In the genomic region with DNA sequence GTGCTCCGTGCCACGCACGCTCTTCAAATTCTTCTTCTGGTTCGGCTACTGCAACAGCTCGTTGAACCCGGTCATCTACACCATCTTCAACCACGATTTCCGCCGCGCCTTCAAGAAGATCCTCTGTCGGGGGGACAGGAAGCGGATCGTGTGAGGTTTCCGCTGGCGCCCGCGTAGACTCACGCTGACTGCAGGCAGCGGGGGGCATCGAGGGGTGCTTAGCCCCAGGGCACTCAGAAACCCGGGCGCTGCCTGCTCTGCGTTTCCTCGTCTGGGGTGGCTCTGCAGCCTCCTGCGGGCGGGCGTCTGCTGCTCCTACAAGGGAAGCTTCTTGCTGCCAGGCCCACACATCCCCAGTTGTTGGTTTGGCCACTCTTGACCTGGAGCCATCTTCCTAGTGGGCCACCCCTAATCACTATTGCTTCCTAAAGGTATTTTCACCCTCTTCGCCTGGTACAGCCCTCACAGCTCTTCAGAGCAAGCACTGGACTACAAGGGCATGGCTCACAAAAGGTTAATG, we compare ENCODE assay signal across 21 cellular contexts. TPM values are rescaled to one million over a fixed set of nuclear protein-coding genes. Genes with fewer than 3 reads are reported as not detected.
DNase-seq lines count a peak whose midpoint lies in the region; ATAC-seq and TF ChIP-seq lines count a peak whose summit lies in the region.
"Had no signal": no experiment of that assay in that cellular context is flagged by ENCODE, and none has a peak within 500 bp of the region (broad histone marks: within the 10 kb centered on the region; RNA-seq: fewer than 3 reads in every experiment).

No MANE protein-coding gene starts in this region.

- no peaks in the 10 kb centered on the region for H3K9me3 Mint-ChIP-seq in activated CD4-positive, alpha-beta T cell treated with anti-CD3 and anti-CD28 coated beads, Interleukin-2, amount 10 ng/mL, durations not matched to agents 24 days and 14 days
- no peaks in the 10 kb centered on the region for H3K9me3 Mint-ChIP-seq in activated CD4-positive, alpha-beta T cell treated with anti-CD3 and anti-CD28 coated beads for 36 hours (ENCODE audit: low read depth)
- H3K9me3 Mint-ChIP-seq: activated T-helper 2 cell treated with anti-CD3 and anti-CD28 coated beads, Interferon-gamma antibody, Interleukin-2, Interleukin-4, amounts not matched to agents 10 μg/mL and 5 μg/mL and 100 μg/mL, durations not matched to agents 14 hours and 24 hours and 36 hours had no signal

- POLR2A ChIA-PET in activated CD4-positive, alpha-beta T cell treated with anti-CD3 and anti-CD28 coated beads for 36 hours (lab: Charles Lee): no interaction called here

- no peak for TF ChIP-seq POLR2A in sigmoid colon (IDR thresholded peaks at IDR 0.05)

- no peak overlapping the region for H3K9ac ChIP-seq in HUES64 (ENCODE audit: low read depth, low read length)

- peak overlapping the region; percentile 53 for H3K4me3 ChIP-seq in HUES64 (ENCODE audit: low read length)
- H3K4me3 ChIP-seq in sigmoid colon: peak overlapping the region in 3 of 4 donors; percentile 40 to 52 (median 51)
- H3K4me3 ChIP-seq: gastrocnemius medialis, Peyer's patch had no signal

- intact Hi-C loops in activated CD4-positive, alpha-beta T cell treated with anti-CD3 and anti-CD28 coated beads, Interleukin-2, amount 10 ng/mL, durations not matched to agents 24 days and 14 days (cut with micrococcal nuclease): loop anchor here (5.0 to 10.0 kb wide), 3 partner anchors 286 to 434 kb away; partner anchors contain the start of gene RBM20
- intact Hi-C loops in activated CD4-positive, alpha-beta T cell treated with anti-CD3 and anti-CD28 coated beads for 36 hours (cut with DNase I, micrococcal nuclease): loop anchor here (5.0 to 10.0 kb wide), 4 partner anchors 128 to 516 kb away; no protein-coding TSS in a partner anchor
- intact Hi-C loops in sigmoid colon (cut with DNase I): loop anchor here (5.0 kb wide), 1 partner anchor 518 kb away; no protein-coding TSS in a partner anchor

- peak; percentile 54 for DNase-seq in activated CD4-positive, alpha-beta T cell treated with anti-CD3 and anti-CD28 coated beads, Interleukin-2, amount 10 ng/mL, durations not matched to agents 24 days and 14 days
- no peak for DNase-seq in activated CD4-positive, alpha-beta T cell treated with anti-CD3 and anti-CD28 coated beads for 36 hours
- peak; percentile 7 for DNase-seq in iPS-NIHi11 (ENCODE audit: low spot score)
- DNase-seq in sigmoid colon: no peak
- no peak for DNase-seq in SHP77 treated with DMSO at 0.1 percent for 48 hours (lab: John Stamatoyannopoulos, UW)
- DNase-seq in HK-2 (ENCODE audit: unreplicated experiment): no peak
- no peak for DNase-seq in NCI-H748 treated with DMSO at 0.1 percent for 48 hours (lab: John Stamatoyannopoulos, UW)
- DNase-seq: COR-L47; gastrocnemius medialis; GOT3; Karpas-422; NCI-H146; NCI-H510A; Peyer's patch; stimulated activated CD4-positive, alpha-beta T cell treated with anti-CD3 and anti-CD28 coated beads, Interleukin-4, amount 100 ng/mL, for 4 hours; stimulated activated naive CD4-positive, alpha-beta T cell had no signal

- WGBS in HUES64: 90% methylated on average over 28 of the region's 28 CpGs
- WGBS in sigmoid colon, 2 donors: 79 to 92% methylated on average over 28 of the region's 28 CpGs

- CTCF ChIA-PET in activated CD4-positive, alpha-beta T cell treated with anti-CD3 and anti-CD28 coated beads for 36 hours (lab: Charles Lee): interaction anchor here (0.5 kb wide), 1 partner anchor 770 kb away, joined by 3 read pairs; no protein-coding TSS in a partner anchor

- peaks cover 51% of the 10 kb centered on the region for H3K27me3 Mint-ChIP-seq in activated CD4-positive, alpha-beta T cell treated with anti-CD3 and anti-CD28 coated beads, Interleukin-2, amount 10 ng/mL, durations not matched to agents 24 days and 14 days
- peaks cover 49% of the 10 kb centered on the region for H3K27me3 Mint-ChIP-seq in activated CD4-positive, alpha-beta T cell treated with anti-CD3 and anti-CD28 coated beads for 36 hours

- H3K4me1 Mint-ChIP-seq in activated CD4-positive, alpha-beta T cell treated with anti-CD3 and anti-CD28 coated beads, Interleukin-2, amount 10 ng/mL, durations not matched to agents 24 days and 14 days: peaks cover 7% of the 10 kb centered on the region
- H3K4me1 Mint-ChIP-seq in activated CD4-positive, alpha-beta T cell treated with anti-CD3 and anti-CD28 coated beads for 36 hours: peaks cover 9% of the 10 kb centered on the region

- H3K27ac Mint-ChIP-seq in activated CD4-positive, alpha-beta T cell treated with anti-CD3 and anti-CD28 coated beads, Interleukin-2, amount 10 ng/mL, durations not matched to agents 24 days and 14 days: no peak overlapping the region
- no peak overlapping the region for H3K27ac Mint-ChIP-seq in activated CD4-positive, alpha-beta T cell treated with anti-CD3 and anti-CD28 coated beads for 36 hours
- H3K27ac Mint-ChIP-seq: activated T-helper 2 cell treated with anti-CD3 and anti-CD28 coated beads, Interferon-gamma antibody, Interleukin-2, Interleukin-4, amounts not matched to agents 10 μg/mL and 5 μg/mL and 100 μg/mL, durations not matched to agents 14 hours and 24 hours and 36 hours had no signal

- peak overlapping the region; percentile 2 for H3K4me3 Mint-ChIP-seq in activated CD4-positive, alpha-beta T cell treated with anti-CD3 and anti-CD28 coated beads, Interleukin-2, amount 10 ng/mL, durations not matched to agents 24 days and 14 days
- no peak overlapping the region for H3K4me3 Mint-ChIP-seq in activated CD4-positive, alpha-beta T cell treated with anti-CD3 and anti-CD28 coated beads for 36 hours

- H3K4me1 ChIP-seq in HUES64 (ENCODE audit: insufficient read depth, low read length) (peaks cover 8% of the 10 kb centered on the region), sigmoid colon (peaks cover 0 to 32% (median 30%) of the 10 kb centered on the region in 4 donors)

- no peak for ATAC-seq in activated CD4-positive, alpha-beta T cell treated with anti-CD3 and anti-CD28 coated beads for 36 hours
- ATAC-seq: gastrocnemius medialis had no signal

- TF ChIP-seq CTCF in sigmoid colon (IDR thresholded peaks at IDR 0.05): no peak

- peaks cover 74% of the 10 kb centered on the region for H3K27me3 ChIP-seq in HUES64 (ENCODE audit: insufficient read depth, low read length)
- peaks cover 34 to 63% (median 43%) of the 10 kb centered on the region in 3 donors for H3K27me3 ChIP-seq in sigmoid colon
- H3K27me3 ChIP-seq: Peyer's patch had no signal

- H3K36me3 Mint-ChIP-seq in activated CD4-positive, alpha-beta T cell treated with anti-CD3 and anti-CD28 coated beads, Interleukin-2, amount 10 ng/mL, durations not matched to agents 24 days and 14 days (ENCODE audit: low read depth): peaks cover 2% of the 10 kb centered on the region
- H3K36me3 Mint-ChIP-seq in activated CD4-positive, alpha-beta T cell treated with anti-CD3 and anti-CD28 coated beads for 36 hours (ENCODE audit: low read depth): no peaks in the 10 kb centered on the region

- no peaks in the 10 kb centered on the region for H3K9me3 ChIP-seq in HUES64 (ENCODE audit: insufficient read depth, low read depth, low read length)
- no peaks in the 10 kb centered on the region for H3K9me3 ChIP-seq in sigmoid colon
- H3K9me3 ChIP-seq: gastrocnemius medialis, Peyer's patch had no signal

- no peak for TF ChIP-seq EP300 in sigmoid colon (IDR thresholded peaks at IDR 0.05)

- H3K36me3 ChIP-seq in HUES64 (ENCODE audit: insufficient read depth, low read length) (no peaks in the 10 kb centered on the region), sigmoid colon (no peaks in the 10 kb centered on the region)
- H3K36me3 ChIP-seq: gastrocnemius medialis, Peyer's patch had no signal

- no peak overlapping the region for H3K27ac ChIP-seq in HUES64 (ENCODE audit: low read depth, low read length)
- no peak overlapping the region for H3K27ac ChIP-seq in sigmoid colon
- H3K27ac ChIP-seq: gastrocnemius medialis, Peyer's patch had no signal

RNA-seq across cellular contexts. Expression of gene ADRA2A, which starts 2.5 kb away (rescaled TPM):
- 0.05 TPM in 1 of 2 replicates, not detected in the other for total RNA-seq in activated CD4-positive, alpha-beta T cell treated with anti-CD3 and anti-CD28 coated beads, Interleukin-2, amount 10 ng/mL, durations not matched to agents 24 days and 14 days
- total RNA-seq in activated CD4-positive, alpha-beta T cell treated with anti-CD3 and anti-CD28 coated beads for 36 hours: not detected
- polyA plus RNA-seq in HUES64 (2013, experiment 1 of 2): 1.8 TPM
- 2.0 TPM for polyA plus RNA-seq in HUES64 (2013, experiment 2 of 2)
- 1 to 10 TPM; 1.5 to 4.6 (median 3.3) TPM for total RNA-seq in sigmoid colon
- polyA plus RNA-seq in sigmoid colon: 1 to 10 TPM; 1.8 to 6.2 (median 3.9) TPM
- total RNA-seq: activated T-helper 2 cell treated with anti-CD3 and anti-CD28 coated beads, Interferon-gamma antibody, Interleukin-2, Interleukin-4, amounts not matched to agents 10 μg/mL and 5 μg/mL and 100 μg/mL, durations not matched to agents 14 hours and 24 hours and 36 hours; bronchial epithelial cell; T-helper 1 cell treated with Interleukin-12 subunit alpha and Interleukin-12 subunit beta and Interleukin-4 antibody, amounts not matched to agents 30 ng/mL and 1 ng/mL, for 36 hours had no signal
- polyA plus RNA-seq: keratinocyte had no signal

Comparison
In these comparisons a context has a peak if more than half of its experiments do, and no peak if none do; other contexts are left out.
1. DNase-seq: peak in activated CD4-positive, alpha-beta T cell treated with anti-CD3 and anti-CD28 coated beads, Interleukin-2, amount 10 ng/mL, durations not matched to agents 24 days and 14 days (single experiment) and iPS-NIHi11 (single experiment); none in activated CD4-positive, alpha-beta T cell treated with anti-CD3 and anti-CD28 coated beads for 36 hours (single experiment), sigmoid colon (single experiment), SHP77 treated with DMSO at 0.1 percent for 48 hours (single experiment), HK-2 (single experiment) and NCI-H748 treated with DMSO at 0.1 percent for 48 hours (single experiment).